14 cellular contexts compared by ENCODE assay signal in the genomic region with DNA sequence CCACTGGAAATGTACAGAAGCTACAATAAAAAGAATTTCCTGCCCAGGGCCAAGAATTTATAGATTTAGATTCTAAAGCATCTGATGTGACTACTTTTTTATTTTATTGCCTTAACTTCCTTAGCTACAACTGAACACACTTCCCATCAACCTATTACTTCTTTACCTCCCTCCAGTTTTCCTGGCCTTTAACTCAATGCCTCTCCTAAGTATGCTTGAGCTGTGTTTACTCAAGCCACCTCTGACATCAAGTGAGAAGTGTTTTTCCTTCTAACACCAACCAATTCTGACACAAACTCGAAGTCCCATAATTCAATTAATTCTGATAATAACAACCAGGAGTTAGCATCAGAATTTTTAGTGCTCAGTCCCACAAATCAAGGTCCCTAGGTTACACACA.
"Had no signal": no experiment of that assay in that cellular context is flagged by ENCODE, and none has a peak within 500 bp of the region (broad histone marks: within the 10 kb centered on the region; RNA-seq: fewer than 3 reads in every experiment).

No MANE protein-coding gene starts in this region.

- H3K36me3 ChIP-seq: ovary had no signal

- H3K27me3 ChIP-seq: ovary had no signal

- DNase-seq: activated naive CD4-positive, alpha-beta T cell; activated naive CD8-positive, alpha-beta T cell treated with anti-CD3 and anti-CD28 coated beads, Interleukin-2, amount 10 ng/mL, durations not matched to agents 7 days and 5 days; anterior cingulate cortex; cerebellar nuclear complex; effector memory CD4-positive, alpha-beta T cell; head of caudate nucleus; ovary; stimulated activated CD4-positive, alpha-beta T cell treated with anti-CD3 and anti-CD28 coated beads, Interleukin-1b, Interleukin-23, amount 100 ng/mL, for 48 hours; stimulated activated naive CD8-positive, alpha-beta T cell treated with anti-CD3 and anti-CD28 coated beads, Interleukin-15, amount 100 ng/mL, for 72 hours; T-helper 1 cell; T1000 had no signal

- ATAC-seq: activated CD4-positive, CD25-positive, alpha-beta regulatory T cell treated with anti-CD3 and anti-CD28 coated beads, Interleukin-2, amount 50 U/mL, for 24 hours; left lobe of liver; stimulated activated naive CD8-positive, alpha-beta T cell treated with anti-CD3 and anti-CD28 coated beads, Interleukin-15, amount 100 ng/mL, for 72 hours had no signal

- H3K27ac ChIP-seq: epithelial cell of prostate had no signal

- H3K9me3 ChIP-seq: ovary had no signal

- H3K4me3 ChIP-seq: ovary had no signal
